ENCODE assay signal across 18 cellular contexts in genomic region chr10:24645022-24645421, GRCh38.
A peak's percentile ranks its signal among the peaks of the same experiment; 100 is the strongest.
DNase-seq lines count a peak whose midpoint lies in the region; ATAC-seq, FAIRE-seq and TF ChIP-seq lines count a peak whose summit lies in the region.
"Had no signal": no experiment of that assay in that cellular context is flagged by ENCODE, and none has a peak within 500 bp of the region (broad histone marks: within the 10 kb centered on the region; RNA-seq: fewer than 3 reads in every experiment).

No MANE protein-coding gene starts in this region.

- H3K27me3 ChIP-seq in SK-N-SH (ENCODE audit: insufficient read depth) = no peaks in the 10 kb centered on the region
- no peaks in the 10 kb centered on the region for H3K27me3 ChIP-seq in IMR-90 (ENCODE audit: control insufficient read depth, insufficient read depth, low read length)
- H3K27me3 ChIP-seq in endothelial cell of umbilical vein (ENCODE audit: control insufficient read depth in 2 of 2, insufficient read depth in 2 of 2, low read length in 2 of 2) = no peaks in the 10 kb centered on the region
- H3K27me3 ChIP-seq: BLaER1 had no signal

- BruUV-seq in IMR-90 (replicated peaks; lab: Mats Ljungman, UMichigan) (no TSS peak), endothelial cell of umbilical vein (replicated peaks; lab: Mats Ljungman, UMichigan) (no TSS peak)

- no peak overlapping the region for H2BK5ac ChIP-seq in IMR-90 (ENCODE audit: low read depth, low read length, poor library complexity, severe bottlenecking)

- no peak overlapping the region for H3K14ac ChIP-seq in IMR-90 (replicated peaks; ENCODE audit: low read depth, low read length)

- no peak overlapping the region for H4K8ac ChIP-seq in IMR-90 (ENCODE audit: low read depth in 2 of 2, low read length in 2 of 2)

- POLR2A ChIA-PET in SK-N-SH (lab: Yijun Ruan, JAX) = no interaction called here
- POLR2A ChIA-PET in IMR-90 (lab: Charles Lee; ENCODE audit: unreplicated experiment) = no interaction called here
- POLR2A ChIA-PET in endothelial cell of umbilical vein (lab: Charles Lee) = interaction anchor here (0.6 kb wide), 1 partner anchor 48 kb away, joined by 3 read pairs; no protein-coding TSS in a partner anchor

- no peak overlapping the region for H3K4ac ChIP-seq in IMR-90 (ENCODE audit: low read depth, low read length)

- no peak overlapping the region for H2BK15ac ChIP-seq in IMR-90 (ENCODE audit: low read depth, low read length)

- no peak overlapping the region for H3K23ac ChIP-seq in IMR-90 (ENCODE audit: low read depth, low read length)

- CTCF ChIA-PET in SK-N-SH (lab: Yijun Ruan, JAX) = no interaction called here
- CTCF ChIA-PET in IMR-90 (lab: Yijun Ruan, JAX) = interaction anchor here (0.6 kb wide), 1 partner anchor 129 kb away, joined by 4 read pairs; no protein-coding TSS in a partner anchor
- CTCF ChIA-PET in endothelial cell of umbilical vein (lab: Charles Lee) = interaction anchor here (1.5 to 3.3 kb wide), 2 partner anchors 10 to 436 kb away, joined by 5 to 17 read pairs; no protein-coding TSS in a partner anchor

- no peak overlapping the region for H3K4me3 ChIP-seq in SK-N-SH (ENCODE audit: low read depth in 2 of 2, low read length in 1 of 2)
- no peak overlapping the region for H3K4me3 ChIP-seq in IMR-90 (ENCODE audit: insufficient read depth, low read depth, low read length)
- H3K4me3 ChIP-seq in endothelial cell of umbilical vein (replicated peaks in 1 of 3; ENCODE audit: insufficient read depth in 1 of 3, low read depth in 1 of 3, low read length in 3 of 3) = no peak overlapping the region
- H3K4me3 ChIP-seq: BLaER1, GM23248 had no signal

- no peak overlapping the region for H4K5ac ChIP-seq in IMR-90 (ENCODE audit: low read depth, low read length)

- ATAC-seq in SK-N-SH treated with all-trans-retinoic acid at 6 μM for 48 hours = no peak
- no peak for ATAC-seq in IMR-90 (ENCODE audit: low read depth)
- no peak for ATAC-seq in HG02885 (IDR thresholded peaks at IDR 0.05; ENCODE audit: poor library complexity, unreplicated experiment)
- ATAC-seq: CD8-positive, alpha-beta T cell; HCT116 had no signal

- H4K20me1 ChIP-seq in SK-N-SH (ENCODE audit: insufficient read depth) (no peaks in the 10 kb centered on the region), IMR-90 (ENCODE audit: insufficient read depth, low read length) (peaks cover 6% of the 10 kb centered on the region; the same call in 1 of the 2 replicates), endothelial cell of umbilical vein (replicated peaks; ENCODE audit: control insufficient read depth, extremely low read depth, insufficient read depth, low read length) (no peaks in the 10 kb centered on the region)
- H4K20me1 ChIP-seq: BLaER1 had no signal

- H2AFZ ChIP-seq in SK-N-SH (ENCODE audit: low read depth) = no peak overlapping the region
- H2AFZ ChIP-seq in IMR-90 (replicated peaks; ENCODE audit: low read length, poor library complexity) = no peak overlapping the region
- H2AFZ ChIP-seq in endothelial cell of umbilical vein (ENCODE audit: low read depth, low read length) = no peak overlapping the region
- H2AFZ ChIP-seq: GM23248 had no signal

- peaks cover 9 to 54% of the 10 kb centered on the region in 2 experiments for H3K79me1 ChIP-seq in IMR-90 (ENCODE audit: low read depth in 1 of 2, low read length in 2 of 2)

- no peak overlapping the region for H4K91ac ChIP-seq in IMR-90 (ENCODE audit: insufficient read depth, low read depth, low read length)

- H2BK120ac ChIP-seq in IMR-90 (ENCODE audit: low read depth, low read length) = no peak overlapping the region

- no peak for TF ChIP-seq EP300 in SK-N-SH (IDR thresholded peaks at IDR 0.05; ENCODE audit: borderline replicate concordance in 1 of 2, low read depth in 1 of 2, low read length in 1 of 2)

- DNase-seq in SK-N-SH (no peak), IMR-90 (no peak), endothelial cell of umbilical vein (ENCODE audit: low read depth, low spot score) (no peak), G401 (ENCODE audit: low spot score) (no peak)
- DNase-seq: Caco-2; CD8-positive, alpha-beta T cell; DMS153; GM23248; H9; HFFc6 had no signal

- FAIRE-seq in endothelial cell of umbilical vein (lab: Jason Lieb, UNC) = no peak
- FAIRE-seq: A204.1, H1 had no signal

- no peak overlapping the region for H3K18ac ChIP-seq in IMR-90 (ENCODE audit: low read depth, low read length)

- no peak overlapping the region for H2BK20ac ChIP-seq in IMR-90 (ENCODE audit: low read depth, low read length)

- H3K4me2 ChIP-seq in SK-N-SH = no peak overlapping the region
- no peak overlapping the region for H3K4me2 ChIP-seq in IMR-90 (ENCODE audit: low read depth, low read length)
- peak overlapping the region; percentile 20 for H3K4me2 ChIP-seq in endothelial cell of umbilical vein (ENCODE audit: insufficient read depth, low read length)
- H3K4me2 ChIP-seq: BLaER1 had no signal

- H3K9me3 ChIP-seq in SK-N-SH (no peaks in the 10 kb centered on the region), IMR-90 (ENCODE audit: control insufficient read depth, insufficient read depth, low read length) (no peaks in the 10 kb centered on the region), endothelial cell of umbilical vein (replicated peaks; ENCODE audit: control insufficient read depth, insufficient read depth, low read length) (no peaks in the 10 kb centered on the region)
- H3K9me3 ChIP-seq: BLaER1, Caco-2 had no signal

- TF ChIP-seq CTCF in SK-N-SH (IDR thresholded peaks at IDR 0.05) (no peak), IMR-90 (conservative IDR thresholded peaks at IDR 0.05; ENCODE audit: low read depth, low read length) (no peak), endothelial cell of umbilical vein (IDR thresholded peaks at IDR 0.05; ENCODE audit: extremely low read depth in 1 of 2, insufficient read depth in 1 of 2, low read depth in 1 of 2, low read length in 2 of 2) (no peak)

- no peaks in the 10 kb centered on the region for H3K9me2 ChIP-seq in SK-N-SH

- H3K56ac ChIP-seq in IMR-90 (ENCODE audit: extremely low read depth, insufficient read depth, low read length) = peak overlapping the region; percentile 24; the same call in 1 of the 2 replicates

- H3K79me2 ChIP-seq in SK-N-SH (ENCODE audit: insufficient read depth) (peaks cover 34% of the 10 kb centered on the region; the same call in 1 of the 2 replicates), endothelial cell of umbilical vein (ENCODE audit: control insufficient read depth, insufficient read depth, low read length) (peaks cover 38% of the 10 kb centered on the region)

- peaks cover 0 to 4% of the 10 kb centered on the region in 2 experiments; a peak in 2 of 4 replicates for H3K4me1 ChIP-seq in SK-N-SH (ENCODE audit: control insufficient read depth in 1 of 2, insufficient read depth in 2 of 2, low read depth in 1 of 2, low read length in 1 of 2)
- H3K4me1 ChIP-seq in IMR-90 (ENCODE audit: control insufficient read depth, insufficient read depth, low read length) = peaks cover 8% of the 10 kb centered on the region
- H3K4me1 ChIP-seq in endothelial cell of umbilical vein (ENCODE audit: control insufficient read depth, extremely low read depth, insufficient read depth, low read length) = peaks cover 27% of the 10 kb centered on the region

- no peaks in the 10 kb centered on the region for H3F3A ChIP-seq in SK-N-SH (replicated peaks; ENCODE audit: insufficient read depth)

- peaks cover 0 to 8% of the 10 kb centered on the region in 2 experiments for H3K36me3 ChIP-seq in SK-N-SH (replicated peaks in 1 of 2; ENCODE audit: control insufficient read depth in 1 of 2, insufficient read depth in 2 of 2, low read length in 1 of 2)
- H3K36me3 ChIP-seq in IMR-90 (ENCODE audit: control insufficient read depth, insufficient read depth, low read length) = no peaks in the 10 kb centered on the region
- H3K36me3 ChIP-seq in endothelial cell of umbilical vein (ENCODE audit: control insufficient read depth in 2 of 2, extremely low read depth in 1 of 2, insufficient read depth in 2 of 2, low read length in 2 of 2) = no peaks in the 10 kb centered on the region
- H3K36me3 ChIP-seq: BLaER1 had no signal

- in situ Hi-C loops in IMR-90 (cut with MboI; ENCODE audit: low sequenced_read_pairs) = no loop called here
- in situ Hi-C loops in G401 (cut with HindIII; ENCODE audit: low sequenced_read_pairs) = no loop called here

- H3K9me1 ChIP-seq in IMR-90 (ENCODE audit: insufficient read depth, low read length) = peaks cover 12% of the 10 kb centered on the region
- H3K9me1 ChIP-seq in endothelial cell of umbilical vein (replicated peaks; ENCODE audit: control insufficient read depth, extremely low read depth, insufficient read depth, low read length) = no peaks in the 10 kb centered on the region

- no peak overlapping the region for H2AK5ac ChIP-seq in IMR-90 (ENCODE audit: low read depth, low read length)

- TF ChIP-seq POLR2A in IMR-90 (IDR thresholded peaks at IDR 0.05; ENCODE audit: low read depth, low read length) (no peak), endothelial cell of umbilical vein (IDR thresholded peaks at IDR 0.05; ENCODE audit: low read depth, low read length) (no peak)

- H3K9ac ChIP-seq in SK-N-SH = no peak overlapping the region
- H3K9ac ChIP-seq in IMR-90 (ENCODE audit: low read depth, low read length) = no peak overlapping the region
- no peak overlapping the region for H3K9ac ChIP-seq in endothelial cell of umbilical vein (replicated peaks; ENCODE audit: extremely low read depth, insufficient read depth, low read length)
- H3K9ac ChIP-seq: BLaER1, GM23248 had no signal

- intact Hi-C loops in IMR-90 (cut with micrococcal nuclease) (no loop called here), endothelial cell of umbilical vein (cut with micrococcal nuclease) (loop anchor here (5.0 to 10.0 kb wide), 2 partner anchors 212 to 580 kb away; no protein-coding TSS in a partner anchor)

- H3K27ac ChIP-seq in SK-N-SH (ENCODE audit: low read depth in 2 of 2, low read length in 1 of 2) (no peak overlapping the region), IMR-90 (ENCODE audit: insufficient read depth, low read length) (no peak overlapping the region), endothelial cell of umbilical vein (ENCODE audit: insufficient read depth, low read depth, low read length) (peak overlapping the region; percentile 13)
- H3K27ac ChIP-seq: 22Rv1, BLaER1, C4-2B, GM23248 had no signal

- no peak overlapping the region for H2AK9ac ChIP-seq in IMR-90 (replicated peaks; ENCODE audit: low read depth, low read length, poor library complexity)

- TF ChIP-seq RAD21 in SK-N-SH (IDR thresholded peaks at IDR 0.05; ENCODE audit: low read length) (no peak), IMR-90 (IDR thresholded peaks at IDR 0.05; ENCODE audit: low read length) (no peak)

- dilution Hi-C loops in IMR-90 (cut with HindIII; ENCODE audit: low sequenced_read_pairs, unreplicated experiment) = no loop called here
- dilution Hi-C loops in endothelial cell of umbilical vein (cut with MboI; ENCODE audit: extremely low pct_ligation_motif_present, low sequenced_read_pairs) = no loop called here

TF ChIP-seq in SK-N-SH treated with all-trans-retinoic acid at 6 μM for 48 hours, 23 proteins besides CTCF, POLR2A, EP300 and RAD21 (continues in another document):
- no peak for TF ChIP-seq ISL1 (CRISPR knock-in tag; IDR thresholded peaks at IDR 0.05)

TF ChIP-seq in SK-N-SH, 30 proteins besides CTCF, POLR2A, EP300 and RAD21 (continues in another document):
- TF ChIP-seq NRF1 (IDR thresholded peaks at IDR 0.05; ENCODE audit: low read depth, low read length) = no peak

TF ChIP-seq in IMR-90, 13 proteins besides CTCF, POLR2A, EP300 and RAD21:
- TF ChIP-seq RFX5 (IDR thresholded peaks at IDR 0.05; ENCODE audit: low read depth, low read length) = no peak
